In genomic region chr10:110643670-110644597, GRCh38 we compare ENCODE assay signal across 8 cellular contexts. TPM values are rescaled to one million over a fixed set of nuclear protein-coding genes. Genes with fewer than 3 reads are reported as not detected.
DNase-seq lines count a peak whose midpoint lies in the region; ATAC-seq, FAIRE-seq and TF ChIP-seq lines count a peak whose summit lies in the region.

Gene RBM20 (plus strand): TSS chr10:110644336. CDS start chr10:110644455, 119 bp downstream.

- peak within 1 kb of the TSS; percentile 51 for H3K9ac ChIP-seq in astrocyte (ENCODE audit: low read length)
- no peak within 1 kb of the TSS for H3K9ac ChIP-seq in iPS-15b (ENCODE audit: low read depth, low read length)

- peak within 1 kb of the TSS; percentile 91 for H2AFZ ChIP-seq in astrocyte (ENCODE audit: low read depth, low read length)

- H3K9me3 ChIP-seq in astrocyte (ENCODE audit: insufficient read depth, low read depth, low read length) = no peaks in the 10 kb centered on the region
- H3K9me3 ChIP-seq in iPS-15b (ENCODE audit: control insufficient read depth, insufficient read depth, low read length) = no peaks in the 10 kb centered on the region

- no peak for TF ChIP-seq CTCF in astrocyte (IDR thresholded peaks at IDR 0.05; ENCODE audit: insufficient read depth, low read depth, low read length)

- peaks cover 17% of the 10 kb centered on the region for H3K4me1 ChIP-seq in astrocyte (ENCODE audit: insufficient read depth, low read length)
- H3K4me1 ChIP-seq in iPS-15b (ENCODE audit: control insufficient read depth, insufficient read depth, low read length) = peaks cover 20% of the 10 kb centered on the region

- no peaks in the 10 kb centered on the region for H3K79me2 ChIP-seq in astrocyte (ENCODE audit: insufficient read depth, low read length)

- H3K4me2 ChIP-seq in astrocyte (ENCODE audit: low read length) = peak within 1 kb of the TSS; percentile 90

- H3K36me3 Mint-ChIP-seq in astrocyte (ENCODE audit: low read depth, unreplicated experiment) = peaks cover 2% of the 10 kb centered on the region

- DNase-seq in NCI-H82 (lab: John Stamatoyannopoulos, UW) (peak; percentile 57), NCI-H82 treated with DMSO at 0.1 percent for 48 hours (lab: John Stamatoyannopoulos, UW; ENCODE audit: unreplicated experiment) (no peak), NCI-H526 treated with DMSO at 0.1 percent for 48 hours (lab: John Stamatoyannopoulos, UW) (peak; percentile 33), astrocyte (ENCODE audit: low read depth) (no peak), AG08395 (ENCODE audit: low spot score) (no peak)

- H3K4me3 Mint-ChIP-seq in astrocyte (ENCODE audit: unreplicated experiment) = peak within 1 kb of the TSS; percentile 87

- no peak for FAIRE-seq in astrocyte (lab: Jason Lieb, UNC)

- H3K9me3 Mint-ChIP-seq in astrocyte (ENCODE audit: unreplicated experiment) = no peaks in the 10 kb centered on the region

- H3K27ac Mint-ChIP-seq in astrocyte (ENCODE audit: unreplicated experiment) = peak within 1 kb of the TSS; percentile 69

- ATAC-seq in GM18870 (IDR thresholded peaks at IDR 0.05; ENCODE audit: unreplicated experiment) = no peak

- H3K27me3 ChIP-seq in astrocyte (ENCODE audit: insufficient read depth, low read length) (peaks cover 16% of the 10 kb centered on the region), iPS-15b (ENCODE audit: control insufficient read depth, insufficient read depth, low read length) (peaks cover 58% of the 10 kb centered on the region)

- H3K27ac ChIP-seq in astrocyte (ENCODE audit: low read depth, low read length) = no peak within 1 kb of the TSS
- no peak within 1 kb of the TSS for H3K27ac ChIP-seq in skin epidermis

- peaks cover 18% of the 10 kb centered on the region for H3K27me3 Mint-ChIP-seq in astrocyte (ENCODE audit: low read depth, unreplicated experiment)

- peaks cover 10% of the 10 kb centered on the region for H3K4me1 Mint-ChIP-seq in astrocyte (ENCODE audit: low read depth, unreplicated experiment)

- peak within 1 kb of the TSS; percentile 62 for H3K4me3 ChIP-seq in astrocyte (ENCODE audit: insufficient read depth, low read depth, low read length)
- H3K4me3 ChIP-seq in iPS-15b (ENCODE audit: low read depth, low read length) = peak within 1 kb of the TSS; percentile 71
- peak within 1 kb of the TSS; percentile 31 to 57 (median 44) for H3K4me3 ChIP-seq in skin epidermis

- H3K36me3 ChIP-seq in astrocyte (ENCODE audit: insufficient read depth, low read length) = no peaks in the 10 kb centered on the region
- H3K36me3 ChIP-seq in iPS-15b (ENCODE audit: control insufficient read depth, insufficient read depth, low read length) = no peaks in the 10 kb centered on the region

- H4K20me1 ChIP-seq in astrocyte (ENCODE audit: insufficient read depth, low read length) = no peaks in the 10 kb centered on the region

RNA-seq across cellular contexts. Expression of gene RBM20, which starts in this region (rescaled TPM):
- 1.5 TPM in 2 replicates for total RNA-seq in astrocyte

Comparison
In these comparisons a context has a peak if more than half of its experiments do, and no peak if none do; other contexts are left out.
1. DNase-seq: peak in NCI-H82 (single experiment) and NCI-H526 treated with DMSO at 0.1 percent for 48 hours (single experiment); none in NCI-H82 treated with DMSO at 0.1 percent for 48 hours (single experiment), astrocyte (single experiment) and AG08395 (single experiment).
2. Peak in every context shown above with its lines, with median percentiles within 50 percentile points of each other: H3K4me3 ChIP-seq.